ENCODE assay signal across 12 cellular contexts in genomic region chr2:127515383-127515915, GRCh38. TPM values are rescaled to one million over a fixed set of nuclear protein-coding genes. Genes with fewer than 3 reads are reported as not detected.
DNase-seq lines count a peak whose midpoint lies in the region; ATAC-seq and TF ChIP-seq lines count a peak whose summit lies in the region.
"Had no signal": no experiment of that assay in that cellular context is flagged by ENCODE, and none has a peak within 500 bp of the region (broad histone marks: within the 10 kb centered on the region; RNA-seq: fewer than 3 reads in every experiment).

No MANE protein-coding gene starts in this region.

- no peak for TF ChIP-seq EP300 in suprapubic skin (IDR thresholded peaks at IDR 0.05)

- H3K4me3 ChIP-seq in dorsolateral prefrontal cortex (peak overlapping the region in 7 of 59 donors; percentile 0 to 63 (median 19)), suprapubic skin (no peak overlapping the region)

- DNase-seq in DMS 273 (lab: John Stamatoyannopoulos, UW; ENCODE audit: unreplicated experiment) (peak; percentile 31), DMS 273 treated with DMSO at 0.1 percent for 48 hours (lab: John Stamatoyannopoulos, UW) (no peak), dorsolateral prefrontal cortex (no peak), memory B cell (ENCODE audit: low spot score in 2 of 2) (no peak), suprapubic skin (ENCODE audit: low spot score in 2 of 2) (no peak), foreskin keratinocyte (no peak)
- no peak for DNase-seq in activated naive CD4-positive, alpha-beta T cell (lab: John Stamatoyannopoulos, UW)
- DNase-seq: NCI-H1694; stimulated activated naive CD4-positive, alpha-beta T cell treated with Interleukin-2 at 50 U/mL for 16 hours had no signal

- TF ChIP-seq CTCF in dorsolateral prefrontal cortex (IDR thresholded peaks at IDR 0.05 in 54 of 56, conservative IDR thresholded peaks at IDR 0.05 in 2 of 56; ENCODE audit: low read depth in 1 of 56, partially characterized antibody in 56 of 56) (no peak), suprapubic skin (IDR thresholded peaks at IDR 0.05) (no peak), foreskin keratinocyte (conservative IDR thresholded peaks at IDR 0.05) (no peak)

- H3K4me3 Mint-ChIP-seq in memory B cell = peak overlapping the region; percentile 2

- no peaks in the 10 kb centered on the region for H3K9me3 ChIP-seq in suprapubic skin

- no peak for TF ChIP-seq POLR2A in suprapubic skin (IDR thresholded peaks at IDR 0.05)

- H3K27me3 Mint-ChIP-seq in memory B cell = no peaks in the 10 kb centered on the region

- ATAC-seq in memory B cell (ENCODE audit: low read depth) = peak; percentile 65
- ATAC-seq in GM21737 (IDR thresholded peaks at IDR 0.05; ENCODE audit: unreplicated experiment) = no peak
- no peak for ATAC-seq in foreskin keratinocyte
- ATAC-seq: HCT116 had no signal

- H3K27ac ChIP-seq in dorsolateral prefrontal cortex (peak overlapping the region; percentile 54 to 97 (median 89)), suprapubic skin (peak overlapping the region; percentile 72), foreskin keratinocyte (no peak overlapping the region)
- H3K27ac ChIP-seq: 22Rv1 had no signal

- no peaks in the 10 kb centered on the region for H3K9me3 Mint-ChIP-seq in memory B cell

- peaks cover 41% of the 10 kb centered on the region for H3K36me3 Mint-ChIP-seq in memory B cell

- H3K4me1 ChIP-seq in suprapubic skin = peaks cover 12% of the 10 kb centered on the region
- no peaks in the 10 kb centered on the region for H3K4me1 ChIP-seq in foreskin keratinocyte

- WGBS in suprapubic skin = 68% methylated on average over 6 of the region's 6 CpGs

- intact Hi-C loops in dorsolateral prefrontal cortex (cut with DNase I) = loop anchor here in 1 of 2 donors (5.0 kb wide), 1 partner anchor 123 kb away; no protein-coding TSS in a partner anchor

- peaks cover 48% of the 10 kb centered on the region for H3K4me1 Mint-ChIP-seq in memory B cell

- H3K27ac Mint-ChIP-seq in memory B cell = peak overlapping the region; percentile 51

- H3K36me3 ChIP-seq in suprapubic skin = peaks cover 32% of the 10 kb centered on the region

- H3K27me3 ChIP-seq in dorsolateral prefrontal cortex = no peaks in the 10 kb centered on the region
- H3K27me3 ChIP-seq in suprapubic skin = no peaks in the 10 kb centered on the region
- no peaks in the 10 kb centered on the region for H3K27me3 ChIP-seq in foreskin keratinocyte

RNA-seq across cellular contexts. Expression of gene IWS1, which starts 10.8 kb away (rescaled TPM):
- total RNA-seq in dorsolateral prefrontal cortex (10 to 100 TPM; 25.8 to 64.1 (median 37.6) TPM), suprapubic skin (10 to 100 TPM; 23.2 to 51.4 (median 29.9) TPM), foreskin keratinocyte (51.0 and 56.5 TPM in 2 replicates)
- polyA plus RNA-seq in foreskin keratinocyte = 29.8 and 30.6 TPM in 2 replicates

RNA-seq across cellular contexts. Expression of gene MYO7B, which starts 20.0 kb away (rescaled TPM):
- total RNA-seq in dorsolateral prefrontal cortex = 1 to 10 TPM in 28 of 120 experiments, under 1 TPM in 84, not detected in 8; 0.08 to 3.0 (median 0.52) TPM
- 1 to 10 TPM in 3 of 4 donors, under 1 TPM in 1; 0.72 to 4.7 (median 3.6) TPM for total RNA-seq in suprapubic skin
- 0.07 TPM in 1 of 2 replicates, not detected in the other for total RNA-seq in foreskin keratinocyte
- 0.11 TPM in 1 of 2 replicates, not detected in the other for polyA plus RNA-seq in foreskin keratinocyte
